Comparison of ENCODE assay signal across 9 cellular contexts in genomic region chr10:79137404-79137803, GRCh38.
DNase-seq lines count a peak whose midpoint lies in the region; ATAC-seq, FAIRE-seq and TF ChIP-seq lines count a peak whose summit lies in the region.
"Had no signal": no experiment of that assay in that cellular context is flagged by ENCODE, and none has a peak within 500 bp of the region (broad histone marks: within the 10 kb centered on the region; RNA-seq: fewer than 3 reads in every experiment).

No MANE protein-coding gene starts in this region.

- FAIRE-seq in GM12878 (lab: Jason Lieb, UNC) = no peak
- FAIRE-seq: endometrium had no signal

- H3K27ac ChIP-seq in GM12878 (ENCODE audit: control insufficient read depth, insufficient read depth) = peak overlapping the region; percentile 52
- peak overlapping the region; percentile 73 for H3K27ac ChIP-seq in psoas muscle

- H3K27me3 ChIP-seq in GM12878 (replicated peaks in 1 of 2; ENCODE audit: control insufficient read depth in 2 of 2, insufficient read depth in 2 of 2, low read length in 1 of 2) (no peaks in the 10 kb centered on the region), psoas muscle (ENCODE audit: insufficient read depth in 3 of 3, low read length in 2 of 3) (no peaks in the 10 kb centered on the region)

- TF ChIP-seq CTCF in GM12878 (IDR thresholded peaks at IDR 0.05 in 2 of 3, conservative IDR thresholded peaks at IDR 0.05 in 1 of 3; ENCODE audit: control insufficient read depth in 2 of 3, extremely low read depth in 1 of 3, insufficient read depth in 1 of 3, low read depth in 3 of 3, low read length in 3 of 3) (no peak), psoas muscle (IDR thresholded peaks at IDR 0.05) (no peak)

- in situ Hi-C loops in GM12878 (cut with MboI) = no loop called here

- no peak for TF ChIP-seq POLR2A in GM12878 (IDR thresholded peaks at IDR 0.05; ENCODE audit: low read depth, low read length)

- H3K36me3 ChIP-seq in GM12878 (ENCODE audit: control insufficient read depth in 2 of 2, insufficient read depth in 2 of 2, low read length in 1 of 2) (no peaks in the 10 kb centered on the region), psoas muscle (ENCODE audit: insufficient read depth in 1 of 2, low read depth in 1 of 2) (peaks cover 0 to 21% of the 10 kb centered on the region in 2 donors)

- TF ChIP-seq RAD21 in GM12878 (IDR thresholded peaks at IDR 0.05; ENCODE audit: insufficient read depth, low read depth, low read length) = no peak

- intact Hi-C loops in GM12878 (cut with micrococcal nuclease; ENCODE audit: unreplicated experiment) (no loop called here), psoas muscle (cut with DNase I) (loop anchor here (5.0 kb wide), 1 partner anchor 55 kb away; no protein-coding TSS in a partner anchor)

- TF ChIP-seq EP300 in GM12878 (IDR thresholded peaks at IDR 0.05; ENCODE audit: borderline replicate concordance in 1 of 2, control insufficient read depth in 1 of 2, low read depth in 2 of 2, low read length in 2 of 2) = no peak

- ATAC-seq in GM18868 (IDR thresholded peaks at IDR 0.05; ENCODE audit: unreplicated experiment) (peak; percentile 14), HG02981 (IDR thresholded peaks at IDR 0.05; ENCODE audit: unreplicated experiment) (peak; percentile 21), GM12878 (peak; percentile 37), psoas muscle (peak; percentile 2 to 20 (median 7))

- no peaks in the 10 kb centered on the region for H3K79me2 ChIP-seq in GM12878 (ENCODE audit: control insufficient read depth, insufficient read depth, low read length)

- peaks cover 33% of the 10 kb centered on the region for H3K4me1 ChIP-seq in GM12878 (ENCODE audit: control insufficient read depth, insufficient read depth, low read length)
- peaks cover 76% of the 10 kb centered on the region for H3K4me1 ChIP-seq in psoas muscle

- BruUV-seq in GM12878 (replicated peaks; lab: Mats Ljungman, UMichigan) = no TSS peak

- no peaks in the 10 kb centered on the region for H4K20me1 ChIP-seq in GM12878 (ENCODE audit: control insufficient read depth, insufficient read depth)

- POLR2A ChIA-PET in GM12878 (lab: Charles Lee) = no interaction called here

- DNase-seq in GM12878 (ENCODE audit: low read depth, low spot score) (no peak), psoas muscle (no peak), T-helper 9 cell (no peak), NCI-H2196 treated with DMSO at 0.1 percent for 48 hours (lab: John Stamatoyannopoulos, UW; ENCODE audit: unreplicated experiment) (no peak), mesenteric fat pad (ENCODE audit: low spot score) (no peak), NCI-H2107 (lab: John Stamatoyannopoulos, UW) (no peak)

- H2AFZ ChIP-seq in GM12878 (ENCODE audit: control insufficient read depth, low read depth, low read length) = peak overlapping the region; percentile 61

- H3K9me3 ChIP-seq in GM12878 (replicated peaks; ENCODE audit: control insufficient read depth, insufficient read depth, low read length) (no peaks in the 10 kb centered on the region), psoas muscle (no peaks in the 10 kb centered on the region)

- CTCF ChIA-PET in GM12878 (lab: Yijun Ruan, JAX) = interaction anchor here (0.6 to 1.1 kb wide), 7 partner anchors 58 to 1090 kb away, joined by 3 to 4 read pairs (median 3); no protein-coding TSS in a partner anchor

- H3K4me2 ChIP-seq in GM12878 (ENCODE audit: control insufficient read depth, insufficient read depth) = peak overlapping the region; percentile 93

- RAD21 ChIA-PET in GM12878 (lab: Charles Lee; ENCODE audit: unreplicated experiment) = interaction anchor here (1.1 kb wide), 1 partner anchor 65 kb away, joined by 4 read pairs; no protein-coding TSS in a partner anchor

- H3K4me3 ChIP-seq in GM12878 (peak overlapping the region; percentile 35; the same call in 1 of the 2 replicates), psoas muscle (peak overlapping the region; percentile 7)

- WGBS in GM12878 (ENCODE audit: insufficient coverage, insufficient replicate concordance, low lambda C conversion rate, missing lambda C conversion rate) = 30% methylated on average over 9 of the region's 9 CpGs
- 17 to 35% (median 28%) methylated on average over 6 to 9 of the region's 9 CpGs for WGBS in psoas muscle, 3 donors

- H3K9ac ChIP-seq in GM12878 (ENCODE audit: control insufficient read depth, insufficient read depth, low read length) = peak overlapping the region; percentile 45

- SMC1A ChIA-PET in GM12878 (lab: Charles Lee; ENCODE audit: uncharacterized antibody, unreplicated experiment) = no interaction called here

TF ChIP-seq in GM12878, 131 proteins besides CTCF, POLR2A, EP300 and RAD21:
- no peak for TF ChIP-seq ZBTB11 (CRISPR knock-in tag; IDR thresholded peaks at IDR 0.05)
- TF ChIP-seq YY1 (IDR thresholded peaks at IDR 0.05; ENCODE audit: low read depth, low read length) = 0 out of 2 replicates have a peak, but pooled peaks have one; percentile 15
- no peak for TF ChIP-seq NR2F1 (conservative IDR thresholded peaks at IDR 0.05)
- TF ChIP-seq ZBED1 (IDR thresholded peaks at IDR 0.05; ENCODE audit: borderline replicate concordance) = no peak
TF ChIP-seq in GM12878: peak in this region for 1.
